8 cellular contexts compared by ENCODE assay signal in genomic region chr6:42960243-42961019, GRCh38. TPM values are rescaled to one million over a fixed set of nuclear protein-coding genes. Genes with fewer than 3 reads are reported as not detected.
DNase-seq lines count a peak whose midpoint lies in the region; ATAC-seq lines count a peak whose summit lies in the region.

TSS of gene GNMT (plus strand) at chr6:42960754. CDS start at chr6:42960768, 14 bp downstream.

- DNase-seq in D341Med (ENCODE audit: low spot score) (peak; percentile 45), NCI-H1930 (lab: John Stamatoyannopoulos, UW) (peak; percentile 57 to 75), naive B cell (peak; percentile 32), medulla oblongata (ENCODE audit: extremely low spot score) (no peak), foreskin melanocyte (no peak)
- peak; percentile 67 for DNase-seq in activated CD8-positive, alpha-beta memory T cell treated with anti-CD3 and anti-CD28 coated beads, Interleukin-2, amount 50 U/mL, for 48 hours

- peaks cover 0 to 3% of the 10 kb centered on the region in 2 donors for H3K36me3 Mint-ChIP-seq in naive B cell

- ATAC-seq in esophagus mucosa (peak; percentile 86), naive B cell (ENCODE audit: low read depth in 2 of 2) (peak; percentile 74 to 75), HG02759 (IDR thresholded peaks at IDR 0.05; ENCODE audit: unreplicated experiment) (no peak)

- peak within 1 kb of the TSS; percentile 75 to 89 (median 80) for H3K4me3 Mint-ChIP-seq in naive B cell

- peak within 1 kb of the TSS in 2 of 6 donors; percentile 47 to 62 for H3K27ac Mint-ChIP-seq in naive B cell

- H3K9me3 Mint-ChIP-seq in naive B cell = no peaks in the 10 kb centered on the region

- peaks cover 14 to 16% (median 14%) of the 10 kb centered on the region in 3 donors for H3K4me1 Mint-ChIP-seq in naive B cell

- H3K27me3 Mint-ChIP-seq in naive B cell = peaks cover 0 to 21% (median 0%) of the 10 kb centered on the region in 3 donors

RNA-seq across cellular contexts. Expression of gene GNMT, which starts in this region (rescaled TPM):
- total RNA-seq in esophagus mucosa = not detected
- polyA plus RNA-seq in naive B cell (ENCODE audit: low read depth in 6 of 6) = 1 to 10 TPM in 1 of 6 donors, under 1 TPM in 3, not detected in 2; 0.26 to 1.1 (median 0.28) TPM

Comparison
In these comparisons a context has a peak if more than half of its experiments do, and no peak if none do; other contexts are left out.
1. Peak in ATAC-seq in esophagus mucosa; RNA of the gene not detected or under 1 TPM.
2. DNase-seq: peak in D341Med (single experiment), NCI-H1930 (2 of 2), activated CD8-positive, alpha-beta memory T cell treated with anti-CD3 and anti-CD28 coated beads, Interleukin-2, amount 50 U/mL, for 48 hours (single experiment) and naive B cell (single experiment); none in medulla oblongata (single experiment) and foreskin melanocyte (single experiment).